8 cellular contexts compared by ENCODE assay signal in genomic region chr3:14947105-14947885, GRCh38. TPM values are rescaled to one million over a fixed set of nuclear protein-coding genes. Genes with fewer than 3 reads are reported as not detected.
DNase-seq lines count a peak whose midpoint lies in the region; ATAC-seq and TF ChIP-seq lines count a peak whose summit lies in the region.

Gene NR2C2, plus strand, starts transcription at chr3:14947583. Its CDS starts 56,332 bp downstream, at chr3:15003915.

- DNase-seq in AG08396 (ENCODE audit: low spot score) (peak; percentile 93), NCI-H526 (lab: John Stamatoyannopoulos, UW) (peak; percentile 26 to 86), colonic mucosa (peak; percentile 91), left kidney (ENCODE audit: low read depth, low spot score) (peak; percentile 94)
- peak; percentile 91 for DNase-seq in activated CD4-positive, alpha-beta T cell treated with anti-CD3 and anti-CD28 coated beads for 48 hours
- DNase-seq in stimulated activated CD4-positive, alpha-beta T cell treated with anti-CD3 and anti-CD28 coated beads, Interleukin-1b, Interleukin-23, amount 100 ng/mL, for 48 hours, result peak; percentile 85

- peak within 1 kb of the TSS; percentile 99 for H3K27ac ChIP-seq in colonic mucosa

- H3K4me3 ChIP-seq in colonic mucosa, result peak within 1 kb of the TSS; percentile 74

- TF ChIP-seq CTCF in colonic mucosa (IDR thresholded peaks at IDR 0.05), result no peak

- ATAC-seq in GM19025 (IDR thresholded peaks at IDR 0.05; ENCODE audit: low read depth, unreplicated experiment) (peak; percentile 52), HG03196 (IDR thresholded peaks at IDR 0.05; ENCODE audit: unreplicated experiment) (peak; percentile 62)

- no peaks in the 10 kb centered on the region for H3K9me3 ChIP-seq in colonic mucosa

- peaks cover 5% of the 10 kb centered on the region for H3K4me1 ChIP-seq in colonic mucosa

- peak within 1 kb of the TSS; percentile 89 to 97 for H3K9ac ChIP-seq in colonic mucosa (ENCODE audit: low read depth in 2 of 2, low read length in 2 of 2)

- intact Hi-C loops in colonic mucosa (cut with DNase I), result no loop called here

- no peaks in the 10 kb centered on the region for H3K27me3 ChIP-seq in colonic mucosa

- no peaks in the 10 kb centered on the region for H3K36me3 ChIP-seq in colonic mucosa

RNA-seq across cellular contexts. Expression of gene NR2C2, which starts in this region (rescaled TPM):
- total RNA-seq in colonic mucosa, result 10 to 100 TPM; 33.8 to 41.3 TPM

Comparison
In these comparisons a context has a peak if more than half of its experiments do, and no peak if none do; other contexts are left out.
1. Peak in every context shown above with its lines: DNase-seq, ATAC-seq, H3K4me3 ChIP-seq and H3K27ac ChIP-seq.